9 cellular contexts compared by ENCODE assay signal in genomic region chr16:57091990-57092785, GRCh38. TPM values are rescaled to one million over a fixed set of nuclear protein-coding genes. Genes with fewer than 3 reads are reported as not detected.
DNase-seq lines count a peak whose midpoint lies in the region; ATAC-seq and TF ChIP-seq lines count a peak whose summit lies in the region.
"Had no signal": no experiment of that assay in that cellular context is flagged by ENCODE, and none has a peak within 500 bp of the region (broad histone marks: within the 10 kb centered on the region; RNA-seq: fewer than 3 reads in every experiment).

Gene CPNE2, plus strand, starts transcription at chr16:57092583. Its CDS starts 18,160 bp downstream, at chr16:57110743.

- H3K9me3 ChIP-seq in heart right ventricle: no peaks in the 10 kb centered on the region

- no peaks in the 10 kb centered on the region for H3K27me3 ChIP-seq in heart right ventricle

- H3K4me3 ChIP-seq in HFF-Myc (replicated peaks; ENCODE audit: low read depth, low read length) (peak within 1 kb of the TSS; percentile 52), heart right ventricle (peak within 1 kb of the TSS; percentile 47 to 97 (median 83))

- H3K4me1 ChIP-seq in heart right ventricle: peaks cover 10 to 39% (median 30%) of the 10 kb centered on the region in 9 donors

- H3K36me3 ChIP-seq in heart right ventricle: peaks cover 0 to 8% (median 0%) of the 10 kb centered on the region in 9 donors

- DNase-seq in DMS 273 (lab: John Stamatoyannopoulos, UW; ENCODE audit: unreplicated experiment) (peak; percentile 82), DMS 273 treated with DMSO at 0.1 percent for 48 hours (lab: John Stamatoyannopoulos, UW) (no peak), HFF-Myc (ENCODE audit: extremely low read depth, low read depth) (no peak), NOMO-1 treated with DMSO at 0.1 percent for 48 hours (lab: John Stamatoyannopoulos, UW; ENCODE audit: unreplicated experiment) (peak; percentile 43), amniotic epithelial cell (ENCODE audit: low read depth) (peak; percentile 53), heart right ventricle (peak; percentile 66 to 78), omental fat pad (ENCODE audit: low spot score) (no peak)

- intact Hi-C loops in heart right ventricle (cut with DNase I): loop anchor here in 6 of 10 donors (1.0 to 10.0 kb wide), 6 partner anchors 53 to 77 kb away; no protein-coding TSS in a partner anchor

- peak; percentile 76 to 93 (median 88) for ATAC-seq in heart right ventricle
- peak; percentile 83 for ATAC-seq in omental fat pad (ENCODE audit: low FRiP score)
- no peak for ATAC-seq in HG03521 (IDR thresholded peaks at IDR 0.05; ENCODE audit: unreplicated experiment)

- H3K27ac ChIP-seq in heart right ventricle: peak within 1 kb of the TSS; percentile 77 to 93 (median 90)
- H3K27ac ChIP-seq: 22Rv1 had no signal

- TF ChIP-seq CTCF in HFF-Myc (IDR thresholded peaks at IDR 0.05; ENCODE audit: low read depth, low read length, missing control alignments) (no peak), heart right ventricle (IDR thresholded peaks at IDR 0.05) (peak in 1 of 9 donors; percentile 12), omental fat pad (IDR thresholded peaks at IDR 0.05) (no peak)

- 0 to 1% methylated on average over 95 to 98 of the region's 99 CpGs for WGBS in heart right ventricle, 2 donors

RNA-seq across cellular contexts. Expression of gene CPNE2, which starts in this region (rescaled TPM):
- 10 to 100 TPM in 6 of 10 donors, 1 to 10 TPM in 4; 6.5 to 18.0 (median 10.7) TPM for total RNA-seq in heart right ventricle
- 10 to 100 TPM; 23.5 to 32.1 TPM for polyA plus RNA-seq in heart right ventricle
- 10 to 100 TPM; 28.2 to 66.0 (median 45.8) TPM for total RNA-seq in omental fat pad

Comparison
In these comparisons a context has a peak if more than half of its experiments do, and no peak if none do; other contexts are left out.
1. DNase-seq: peak in DMS 273 (single experiment), NOMO-1 treated with DMSO at 0.1 percent for 48 hours (single experiment), amniotic epithelial cell (single experiment) and heart right ventricle (2 of 2); none in DMS 273 treated with DMSO at 0.1 percent for 48 hours (single experiment), HFF-Myc (single experiment) and omental fat pad (single experiment).